2 cellular contexts compared by ENCODE assay signal in genomic region chr16:81733295-81733694, GRCh38.
TF ChIP-seq lines count a peak whose summit lies in the region.

No MANE protein-coding gene starts in this region.

TF ChIP-seq in GM12891, 5 proteins besides CTCF, POLR2A, EP300 and RAD21:
- TF ChIP-seq SPI1 (IDR thresholded peaks at IDR 0.05; ENCODE audit: low read depth, low read length): no peak
- no peak for TF ChIP-seq POLR2AphosphoS5 (IDR thresholded peaks at IDR 0.05; ENCODE audit: low read depth, low read length)
- no peak for TF ChIP-seq TAF1 (IDR thresholded peaks at IDR 0.05; ENCODE audit: low read depth, low read length)
- no peak for TF ChIP-seq POU2F2 (IDR thresholded peaks at IDR 0.05; ENCODE audit: low read depth, low read length)
- no peak for TF ChIP-seq PAX5 (IDR thresholded peaks at IDR 0.05; ENCODE audit: insufficient read depth, low read length, severe bottlenecking)

TF ChIP-seq in GM12878, 131 proteins besides CTCF, POLR2A, EP300 and RAD21:
- 0 out of 2 replicates have a peak, but pooled peaks have one; percentile 22 for TF ChIP-seq FOXK2 (IDR thresholded peaks at IDR 0.05)
- TF ChIP-seq, protein P1, sequence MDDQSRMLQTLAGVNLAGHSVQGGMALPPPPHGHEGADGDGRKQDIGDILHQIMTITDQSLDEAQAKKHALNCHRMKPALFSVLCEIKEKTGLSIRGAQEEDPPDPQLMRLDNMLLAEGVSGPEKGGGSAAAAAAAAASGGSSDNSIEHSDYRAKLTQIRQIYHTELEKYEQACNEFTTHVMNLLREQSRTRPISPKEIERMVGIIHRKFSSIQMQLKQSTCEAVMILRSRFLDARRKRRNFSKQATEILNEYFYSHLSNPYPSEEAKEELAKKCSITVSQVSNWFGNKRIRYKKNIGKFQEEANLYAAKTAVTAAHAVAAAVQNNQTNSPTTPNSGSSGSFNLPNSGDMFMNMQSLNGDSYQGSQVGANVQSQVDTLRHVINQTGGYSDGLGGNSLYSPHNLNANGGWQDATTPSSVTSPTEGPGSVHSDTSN (IDR thresholded peaks at IDR 0.05; ENCODE audit: insufficient replicate concordance, low read depth, low read length): no peak
